9 cellular contexts compared by ENCODE assay signal in genomic region chr12:54428050-54429013, GRCh38. TPM values are rescaled to one million over a fixed set of nuclear protein-coding genes. Genes with fewer than 3 reads are reported as not detected.
DNase-seq lines count a peak whose midpoint lies in the region; ATAC-seq and TF ChIP-seq lines count a peak whose summit lies in the region.
"Had no signal": no experiment of that assay in that cellular context is flagged by ENCODE, and none has a peak within 500 bp of the region (broad histone marks: within the 10 kb centered on the region; RNA-seq: fewer than 3 reads in every experiment).

No MANE protein-coding gene starts in this region.

- TF ChIP-seq POLR2A in vagina (IDR thresholded peaks at IDR 0.05) = no peak
- TF ChIP-seq POLR2A in tibial nerve (IDR thresholded peaks at IDR 0.05) = no peak

- peak overlapping the region in 1 of 2 donors; percentile 10 for H3K4me3 ChIP-seq in cardiac fibroblast (replicated peaks in 1 of 2; ENCODE audit: low read depth in 2 of 2, low read length in 2 of 2)
- no peak overlapping the region for H3K4me3 ChIP-seq in liver (ENCODE audit: low read depth in 1 of 3, low read length in 3 of 3)
- no peak overlapping the region for H3K4me3 ChIP-seq in vagina
- no peak overlapping the region for H3K4me3 ChIP-seq in tibial nerve

- intact Hi-C loops in Right ventricle myocardium inferior (cut with DNase I) = no loop called here
- intact Hi-C loops in cardiac septum (cut with DNase I) = no loop called here
- intact Hi-C loops in vagina (cut with DNase I) = no loop called here

- 58% methylated on average over 13 of the region's 13 CpGs for WGBS in liver
- WGBS in tibial nerve, 2 donors = 42 to 43% methylated on average over 13 of the region's 13 CpGs

- H3K4me1 Mint-ChIP-seq in naive thymus-derived CD8-positive, alpha-beta T cell = peaks cover 34 to 52% (median 41%) of the 10 kb centered on the region in 4 donors

- no peak overlapping the region for H3K9ac ChIP-seq in liver (ENCODE audit: low read depth in 1 of 2, low read length in 2 of 2)

- H3K36me3 Mint-ChIP-seq in naive thymus-derived CD8-positive, alpha-beta T cell = no peaks in the 10 kb centered on the region

- DNase-seq in Right ventricle myocardium inferior (ENCODE audit: missing footprints) (no peak), cardiac septum (ENCODE audit: low spot score) (no peak), cardiac fibroblast (ENCODE audit: low read depth in 2 of 2) (peak; percentile 66 to 97), vagina (ENCODE audit: extremely low spot score in 2 of 2) (no peak), tibial nerve (ENCODE audit: low spot score in 2 of 2) (no peak)
- DNase-seq in naive thymus-derived CD8-positive, alpha-beta T cell = no peak

- ATAC-seq in Right ventricle myocardium inferior = peak; percentile 10
- ATAC-seq in naive thymus-derived CD8-positive, alpha-beta T cell = no peak
- no peak for ATAC-seq in GM21360 (IDR thresholded peaks at IDR 0.05; ENCODE audit: unreplicated experiment)

- TF ChIP-seq EP300 in tibial nerve (IDR thresholded peaks at IDR 0.05) = peak in 1 of 2 donors; percentile 49

- H3K9me3 ChIP-seq in liver (ENCODE audit: control insufficient read depth in 4 of 4, low read length in 3 of 4) (no peaks in the 10 kb centered on the region), vagina (no peaks in the 10 kb centered on the region), tibial nerve (no peaks in the 10 kb centered on the region)

- H3K27ac ChIP-seq in liver (ENCODE audit: low read depth in 1 of 2, low read length in 2 of 2) (peak overlapping the region in 1 of 2 donors; percentile 24), vagina (peak overlapping the region; percentile 41), tibial nerve (peak overlapping the region in 1 of 4 donors; percentile 52)

- H3K36me3 ChIP-seq in liver (ENCODE audit: control insufficient read depth in 4 of 4, insufficient read depth in 3 of 4, low read depth in 1 of 4, low read length in 3 of 4) (no peaks in the 10 kb centered on the region), vagina (no peaks in the 10 kb centered on the region), tibial nerve (no peaks in the 10 kb centered on the region)

- no peak for TF ChIP-seq RAD21 in liver (IDR thresholded peaks at IDR 0.05)

- TF ChIP-seq CTCF in cardiac fibroblast (IDR thresholded peaks at IDR 0.05; ENCODE audit: low read depth, low read length) (no peak), liver (IDR thresholded peaks at IDR 0.05; ENCODE audit: low read depth, low read length, missing input control) (no peak), vagina (IDR thresholded peaks at IDR 0.05) (no peak), tibial nerve (IDR thresholded peaks at IDR 0.05) (no peak)

- H3K4me3 Mint-ChIP-seq in naive thymus-derived CD8-positive, alpha-beta T cell = no peak overlapping the region

- H3K27me3 ChIP-seq in liver (ENCODE audit: control insufficient read depth in 4 of 4, insufficient read depth in 4 of 4, low read length in 3 of 4) (no peaks in the 10 kb centered on the region), vagina (no peaks in the 10 kb centered on the region), tibial nerve (no peaks in the 10 kb centered on the region)

- POLR2A ChIA-PET in naive thymus-derived CD8-positive, alpha-beta T cell (lab: Charles Lee) = interaction anchor here (0.7 to 12.4 kb wide), 5 partner anchors 12 to 55 kb away, joined by 3 to 142 read pairs (median 4); partner anchors contain the start of gene ITGA5

- no peaks in the 10 kb centered on the region for H3K9me3 Mint-ChIP-seq in naive thymus-derived CD8-positive, alpha-beta T cell

- H3K4me1 ChIP-seq in liver (ENCODE audit: control insufficient read depth in 4 of 4, insufficient read depth in 4 of 4, low read length in 3 of 4) (peaks cover 5 to 18% (median 10%) of the 10 kb centered on the region in 4 donors), vagina (peaks cover 69% of the 10 kb centered on the region), tibial nerve (peaks cover 0 to 69% (median 11%) of the 10 kb centered on the region in 4 donors)

- peaks cover 0 to 2% (median 0%) of the 10 kb centered on the region in 5 donors for H3K27me3 Mint-ChIP-seq in naive thymus-derived CD8-positive, alpha-beta T cell

- peak overlapping the region in 3 of 10 donors; percentile 43 to 58 (median 47) for H3K27ac Mint-ChIP-seq in naive thymus-derived CD8-positive, alpha-beta T cell

TF ChIP-seq in liver, 16 proteins besides CTCF, POLR2A, EP300 and RAD21:
- TF ChIP-seq JUND (IDR thresholded peaks at IDR 0.05) = no peak
- no peak for TF ChIP-seq RXRA (IDR thresholded peaks at IDR 0.05)
- no peak for TF ChIP-seq YY1 (IDR thresholded peaks at IDR 0.05)
- TF ChIP-seq NR2F2 (IDR thresholded peaks at IDR 0.05) = peak; percentile 67
- TF ChIP-seq HNF4A (conservative IDR thresholded peaks at IDR 0.05) = no peak
- no peak for TF ChIP-seq TAF1 (conservative IDR thresholded peaks at IDR 0.05)
- TF ChIP-seq GABPA (IDR thresholded peaks at IDR 0.05 in 1 of 2, conservative IDR thresholded peaks at IDR 0.05 in 1 of 2) = no peak
- TF ChIP-seq, protein P1, sequence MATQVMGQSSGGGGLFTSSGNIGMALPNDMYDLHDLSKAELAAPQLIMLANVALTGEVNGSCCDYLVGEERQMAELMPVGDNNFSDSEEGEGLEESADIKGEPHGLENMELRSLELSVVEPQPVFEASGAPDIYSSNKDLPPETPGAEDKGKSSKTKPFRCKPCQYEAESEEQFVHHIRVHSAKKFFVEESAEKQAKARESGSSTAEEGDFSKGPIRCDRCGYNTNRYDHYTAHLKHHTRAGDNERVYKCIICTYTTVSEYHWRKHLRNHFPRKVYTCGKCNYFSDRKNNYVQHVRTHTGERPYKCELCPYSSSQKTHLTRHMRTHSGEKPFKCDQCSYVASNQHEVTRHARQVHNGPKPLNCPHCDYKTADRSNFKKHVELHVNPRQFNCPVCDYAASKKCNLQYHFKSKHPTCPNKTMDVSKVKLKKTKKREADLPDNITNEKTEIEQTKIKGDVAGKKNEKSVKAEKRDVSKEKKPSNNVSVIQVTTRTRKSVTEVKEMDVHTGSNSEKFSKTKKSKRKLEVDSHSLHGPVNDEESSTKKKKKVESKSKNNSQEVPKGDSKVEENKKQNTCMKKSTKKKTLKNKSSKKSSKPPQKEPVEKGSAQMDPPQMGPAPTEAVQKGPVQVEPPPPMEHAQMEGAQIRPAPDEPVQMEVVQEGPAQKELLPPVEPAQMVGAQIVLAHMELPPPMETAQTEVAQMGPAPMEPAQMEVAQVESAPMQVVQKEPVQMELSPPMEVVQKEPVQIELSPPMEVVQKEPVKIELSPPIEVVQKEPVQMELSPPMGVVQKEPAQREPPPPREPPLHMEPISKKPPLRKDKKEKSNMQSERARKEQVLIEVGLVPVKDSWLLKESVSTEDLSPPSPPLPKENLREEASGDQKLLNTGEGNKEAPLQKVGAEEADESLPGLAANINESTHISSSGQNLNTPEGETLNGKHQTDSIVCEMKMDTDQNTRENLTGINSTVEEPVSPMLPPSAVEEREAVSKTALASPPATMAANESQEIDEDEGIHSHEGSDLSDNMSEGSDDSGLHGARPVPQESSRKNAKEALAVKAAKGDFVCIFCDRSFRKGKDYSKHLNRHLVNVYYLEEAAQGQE (IDR thresholded peaks at IDR 0.05) = no peak

RNA-seq across cellular contexts. Expression of gene ITGA5, which starts 9.3 kb away (rescaled TPM):
- 53.5 TPM for total RNA-seq in Right ventricle myocardium inferior
- total RNA-seq in cardiac septum = 48.2 TPM
- total RNA-seq in liver = 10 to 100 TPM; 52.2 to 60.7 TPM
- polyA plus RNA-seq in liver = 10 to 100 TPM; 26.6 to 27.1 TPM
- total RNA-seq in vagina = 95.0 TPM
- total RNA-seq in naive thymus-derived CD8-positive, alpha-beta T cell = 100 to 1,000 TPM; 126 to 127 TPM
- 10 to 100 TPM; 13.4 to 44.5 (median 19.7) TPM for polyA plus RNA-seq in naive thymus-derived CD8-positive, alpha-beta T cell
- 100 to 1,000 TPM in 3 of 4 donors, 10 to 100 TPM in 1; 73.6 to 145 (median 123) TPM for total RNA-seq in tibial nerve

RNA-seq across cellular contexts. Expression of gene ZNF385A, which starts 43.8 kb away (rescaled TPM):
- total RNA-seq in Right ventricle myocardium inferior (11.6 TPM), cardiac septum (4.8 TPM), liver (1 to 10 TPM; 2.8 to 4.0 TPM), vagina (38.8 TPM), tibial nerve (10 to 100 TPM in 3 of 4 donors, 1 to 10 TPM in 1; 9.0 to 19.8 (median 13.5) TPM)
- 1 to 10 TPM; 2.5 to 2.8 TPM for polyA plus RNA-seq in liver
- total RNA-seq in naive thymus-derived CD8-positive, alpha-beta T cell = 1 to 10 TPM; 1.7 to 3.2 TPM
- under 1 TPM in 1 of 3 donors, not detected in 2; 0.42 TPM for polyA plus RNA-seq in naive thymus-derived CD8-positive, alpha-beta T cell

RNA-seq across cellular contexts. Expression of gene GTSF1, which starts 45.1 kb away (rescaled TPM):
- 0.38 TPM for total RNA-seq in Right ventricle myocardium inferior
- total RNA-seq in cardiac septum = not detected
- total RNA-seq in liver = under 1 TPM; 0.33 to 0.89 TPM
- polyA plus RNA-seq in liver = under 1 TPM in 1 of 2 donors, not detected in 1; 0.57 TPM
- 2.7 TPM for total RNA-seq in vagina
- 1 to 10 TPM; 3.6 to 3.8 TPM for total RNA-seq in naive thymus-derived CD8-positive, alpha-beta T cell
- polyA plus RNA-seq in naive thymus-derived CD8-positive, alpha-beta T cell = 10 to 100 TPM; 13.7 to 16.7 (median 15.3) TPM
- total RNA-seq in tibial nerve = 1 to 10 TPM in 1 of 4 donors, under 1 TPM in 1, not detected in 2; 0.63 to 1.5 TPM
- total RNA-seq: epithelial cell of proximal tubule had no signal

Comparison
In these comparisons a context has a peak if more than half of its experiments do, and no peak if none do; other contexts are left out.
1. DNase-seq: peak in cardiac fibroblast (2 of 2); none in Right ventricle myocardium inferior (single experiment), cardiac septum (single experiment), vagina (0 of 2), naive thymus-derived CD8-positive, alpha-beta T cell (0 of 10) and tibial nerve (0 of 2).